Comparison of ENCODE assay signal across 22 cellular contexts in the genomic region with DNA sequence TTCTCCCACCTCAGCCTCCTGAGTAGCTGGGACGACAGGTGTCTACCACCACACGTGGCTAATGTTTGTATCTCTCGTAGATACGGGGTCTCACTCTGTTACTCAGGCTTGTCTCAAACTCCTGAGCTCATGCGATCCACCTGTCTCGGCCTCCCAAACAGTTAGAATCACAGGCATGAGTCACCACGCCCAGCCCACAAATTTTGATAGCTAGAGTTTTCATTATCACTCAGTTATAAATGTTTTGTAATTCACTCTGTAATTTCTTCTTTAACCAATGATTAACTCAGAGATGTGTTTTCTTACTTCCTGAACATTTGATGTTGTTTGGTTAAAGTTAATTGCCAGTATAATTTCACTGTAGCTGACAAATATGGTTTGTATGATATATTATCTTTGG.
DNase-seq lines count a peak whose midpoint lies in the region; FAIRE-seq and TF ChIP-seq lines count a peak whose summit lies in the region.
"Had no signal": no experiment of that assay in that cellular context is flagged by ENCODE, and none has a peak within 500 bp of the region (broad histone marks: within the 10 kb centered on the region; RNA-seq: fewer than 3 reads in every experiment).

No MANE protein-coding gene starts in this region.

- H3K4me3 ChIP-seq in H1 (ENCODE audit: extremely low read depth in 1 of 4, insufficient read depth in 2 of 4, low read depth in 3 of 4, low read length in 4 of 4) = no peak overlapping the region
- no peak overlapping the region for H3K4me3 ChIP-seq in trophoblast cell (ENCODE audit: low read depth, low read length)
- no peak overlapping the region for H3K4me3 ChIP-seq in transverse colon
- H3K4me3 ChIP-seq: A549; BLaER1 treated with 17β-estradiol and CSF1 and Interleukin-3, amounts not matched to agents 10 nM and 100 nM had no signal

- H3K18ac ChIP-seq in H1 (ENCODE audit: extremely low read depth, low read length) (no peak overlapping the region), trophoblast cell (ENCODE audit: low read length) (no peak overlapping the region)

- no peaks in the 10 kb centered on the region for H3K79me2 ChIP-seq in H1 (ENCODE audit: control insufficient read depth in 1 of 2, insufficient read depth in 2 of 2, low read length in 2 of 2)
- no peaks in the 10 kb centered on the region for H3K79me2 ChIP-seq in trophoblast cell (ENCODE audit: control insufficient read depth, insufficient read depth, low read length, poor library complexity)

- no peak for TF ChIP-seq POLR2A in H1 (IDR thresholded peaks at IDR 0.05; ENCODE audit: control extremely low read depth in 1 of 2, low read depth in 2 of 2, low read length in 2 of 2)
- TF ChIP-seq POLR2A in transverse colon (IDR thresholded peaks at IDR 0.05) = no peak

- no peak overlapping the region for H3K56ac ChIP-seq in H1 (replicated peaks; ENCODE audit: insufficient read length, low read depth, low read length)

- POLR2A ChIA-PET in H1 (lab: Charles Lee; ENCODE audit: partially characterized antibody) = no interaction called here

- H3K4me2 ChIP-seq in H1 (ENCODE audit: insufficient read depth in 1 of 2, low read depth in 2 of 2, low read length in 2 of 2) (no peak overlapping the region), trophoblast cell (ENCODE audit: low read length) (no peak overlapping the region)
- H3K4me2 ChIP-seq: A549; BLaER1 treated with 17β-estradiol and CSF1 and Interleukin-3, amounts not matched to agents 10 nM and 100 nM had no signal

- no peak overlapping the region for H2AFZ ChIP-seq in H1 (ENCODE audit: low read length)
- H2AFZ ChIP-seq in trophoblast cell (ENCODE audit: insufficient read depth, low read length, poor library complexity) = no peak overlapping the region

- H4K5ac ChIP-seq in H1 (ENCODE audit: insufficient read length, low read depth, low read length) = no peak overlapping the region

- H4K8ac ChIP-seq in H1 (ENCODE audit: extremely low read depth, insufficient read depth, low read length) = no peak overlapping the region
- H4K8ac ChIP-seq in trophoblast cell (ENCODE audit: low read depth, low read length) = no peak overlapping the region

- no peak for TF ChIP-seq EP300 in H1 (IDR thresholded peaks at IDR 0.05; ENCODE audit: borderline replicate concordance in 1 of 2, low read depth in 2 of 2, low read length in 2 of 2)
- no peak for TF ChIP-seq EP300 in transverse colon (IDR thresholded peaks at IDR 0.05; ENCODE audit: low read depth)

- FAIRE-seq in H1 (lab: Jason Lieb, UNC) = no peak
- FAIRE-seq: A549, GM12891, GM18507 had no signal

- CTCF ChIA-PET in H1 (lab: Charles Lee; ENCODE audit: partially characterized antibody) = interaction anchor here (0.8 to 0.9 kb wide), 2 partner anchors 58 to 96 kb away, joined by 3 read pairs; no protein-coding TSS in a partner anchor

- H3K4me1 ChIP-seq in H1 (replicated peaks in 1 of 4; ENCODE audit: control insufficient read depth in 3 of 4, insufficient read depth in 4 of 4, low read length in 3 of 4) = peaks cover 1 to 8% (median 6%) of the 10 kb centered on the region in 4 experiments; a peak in 5 of 7 replicates
- H3K4me1 ChIP-seq in trophoblast cell (ENCODE audit: control insufficient read depth in 1 of 2, insufficient read depth in 2 of 2, low read length in 2 of 2) = peaks cover 26 to 32% of the 10 kb centered on the region in 2 experiments
- peaks cover 0 to 4% (median 0%) of the 10 kb centered on the region in 4 donors for H3K4me1 ChIP-seq in transverse colon
- H3K4me1 ChIP-seq: A549, BE2C had no signal

- H3K27ac ChIP-seq in VCaP (peak overlapping the region; percentile 10; the same call in 1 of the 2 replicates), H1 (ENCODE audit: low read depth, low read length) (no peak overlapping the region), trophoblast cell (ENCODE audit: low read depth, low read length) (no peak overlapping the region), transverse colon (no peak overlapping the region)
- H3K27ac ChIP-seq: A549; BLaER1 treated with 17β-estradiol and CSF1 and Interleukin-3, amounts not matched to agents 10 nM and 100 nM had no signal

- H4K12ac ChIP-seq in trophoblast cell (ENCODE audit: low read depth, low read length) = no peak overlapping the region

- H3K23ac ChIP-seq in H1 (ENCODE audit: insufficient read length) (no peak overlapping the region), trophoblast cell (ENCODE audit: low read length) (no peak overlapping the region)

- no peak overlapping the region for H3K4ac ChIP-seq in H1 (replicated peaks; ENCODE audit: insufficient read length, low read depth, low read length)
- no peak overlapping the region for H3K4ac ChIP-seq in trophoblast cell (ENCODE audit: low read depth, low read length)

- H2BK12ac ChIP-seq in H1 (ENCODE audit: low read depth, low read length) = 0 out of 2 replicates have a peak overlapping the region, but pooled peaks have one; percentile 39
- H2BK12ac ChIP-seq in trophoblast cell (ENCODE audit: low read length) = peak overlapping the region; percentile 11

- no peak overlapping the region for H2BK120ac ChIP-seq in H1 (replicated peaks; ENCODE audit: low read depth, low read length)
- no peak overlapping the region for H2BK120ac ChIP-seq in trophoblast cell (ENCODE audit: insufficient read depth, low read length, poor library complexity)

- DNase-seq in H1 (ENCODE audit: low read depth in 1 of 2, low spot score in 2 of 2) = no peak
- no peak for DNase-seq in trophoblast cell
- peak; percentile 47 for DNase-seq in transverse colon
- no peak for DNase-seq in T-helper 2 cell
- no peak for DNase-seq in HCEC 1CT
- no peak for DNase-seq in nucleus accumbens (lab: John Stamatoyannopoulos, UW)
- DNase-seq: 8988T; ACHN; AML-193; BE2C; CD4-positive, alpha-beta T cell; CD8-positive, alpha-beta memory T cell; DMS53; DMS79 treated with DMSO at 0.1 percent for 48 hours; GF-D8; GOT3; H7 had no signal

- 93% methylated on average over 7 of the region's 7 CpGs; no CpG with 5 or more reads in 1 of the 2 experiments for WGBS in H1 (ENCODE audit: extremely low coverage in 1 of 2, insufficient coverage in 1 of 2, insufficient read length in 1 of 2, insufficient replicate concordance in 2 of 2, low coverage in 1 of 2, low lambda C conversion rate in 2 of 2, missing lambda C conversion rate in 1 of 2), 2 experiments
- no CpG with 5 or more reads among the region's 7 CpGs for WGBS in trophoblast cell (ENCODE audit: extremely low coverage, insufficient coverage, insufficient read length)
- WGBS in transverse colon (ENCODE audit: low coverage in 1 of 2), 2 donors = 52 to 59% methylated on average over 3 to 7 of the region's 7 CpGs

- H3K23me2 ChIP-seq in H1 (ENCODE audit: low read depth, low read length) = no peaks in the 10 kb centered on the region

- H3K36me3 ChIP-seq in H1 (ENCODE audit: control insufficient read depth in 2 of 4, insufficient read depth in 4 of 4, low read length in 3 of 4) = no peaks in the 10 kb centered on the region
- H3K36me3 ChIP-seq in trophoblast cell (ENCODE audit: control insufficient read depth in 1 of 2, insufficient read depth in 2 of 2, low read length in 2 of 2) = no peaks in the 10 kb centered on the region
- H3K36me3 ChIP-seq in transverse colon = no peaks in the 10 kb centered on the region
- H3K36me3 ChIP-seq: BE2C; BLaER1 treated with 17β-estradiol and CSF1 and Interleukin-3, amounts not matched to agents 10 nM and 100 nM had no signal

- TF ChIP-seq CTCF in VCaP (conservative IDR thresholded peaks at IDR 0.05) = no peak
- no peak for TF ChIP-seq CTCF in H1 (IDR thresholded peaks at IDR 0.05; ENCODE audit: control extremely low read depth in 1 of 3, insufficient read depth in 1 of 3, low read depth in 1 of 3, low read length in 3 of 3)
- TF ChIP-seq CTCF in transverse colon (IDR thresholded peaks at IDR 0.05) = no peak

- no peak for TF ChIP-seq RAD21 in H1 (IDR thresholded peaks at IDR 0.05 in 1 of 2, conservative IDR thresholded peaks at IDR 0.05 in 1 of 2; ENCODE audit: low read depth in 2 of 2, low read length in 2 of 2)

- no peaks in the 10 kb centered on the region for H3K27me3 ChIP-seq in H1 (replicated peaks in 1 of 4; ENCODE audit: control insufficient read depth in 3 of 4, extremely low read depth in 1 of 4, insufficient read depth in 3 of 4, low read length in 3 of 4)
- H3K27me3 ChIP-seq in trophoblast cell (ENCODE audit: insufficient read depth, low read length) = no peaks in the 10 kb centered on the region
- H3K27me3 ChIP-seq in transverse colon = peaks cover 5% of the 10 kb centered on the region
- H3K27me3 ChIP-seq: BE2C; BLaER1 treated with 17β-estradiol and CSF1 and Interleukin-3, amounts not matched to agents 10 nM and 100 nM had no signal

- H3K14ac ChIP-seq in H1 (ENCODE audit: insufficient read length) (no peak overlapping the region), trophoblast cell (ENCODE audit: low read length) (no peak overlapping the region)

- intact Hi-C loops in transverse colon (cut with DNase I; ENCODE audit: low total_unique reads) = no loop called here

- no peak overlapping the region for H2BK20ac ChIP-seq in H1 (ENCODE audit: low read length)

- in situ Hi-C loops in transverse colon (cut with MboI; ENCODE audit: low pct_ligation_motif_present in 1 of 4, low pct_unique_long_range_greater_than_20kb in 1 of 4, low sequenced_read_pairs in 3 of 4) = no loop called here

- H3K9me3 ChIP-seq in H1 (ENCODE audit: insufficient read depth in 2 of 2, low read depth in 1 of 2, low read length in 1 of 2) = no peaks in the 10 kb centered on the region
- H3K9me3 ChIP-seq in trophoblast cell (ENCODE audit: insufficient read depth, low read depth, low read length) = peaks cover 3% of the 10 kb centered on the region
- no peaks in the 10 kb centered on the region for H3K9me3 ChIP-seq in transverse colon
- H3K9me3 ChIP-seq: A549; BE2C; BLaER1 treated with 17β-estradiol and CSF1 and Interleukin-3, amounts not matched to agents 10 nM and 100 nM had no signal

- no peaks in the 10 kb centered on the region for H4K20me1 ChIP-seq in H1 (replicated peaks in 1 of 2; ENCODE audit: control insufficient read depth in 1 of 2, insufficient read depth in 2 of 2, low read length in 2 of 2)
- H4K20me1 ChIP-seq: BLaER1 treated with 17β-estradiol and CSF1 and Interleukin-3, amounts not matched to agents 10 nM and 100 nM had no signal

- H3K79me1 ChIP-seq in H1 (ENCODE audit: low read depth, low read length) = no peaks in the 10 kb centered on the region
- H3K79me1 ChIP-seq in trophoblast cell (ENCODE audit: low read length) = peaks cover 25% of the 10 kb centered on the region

- H3K9ac ChIP-seq in H1 (replicated peaks in 1 of 4; ENCODE audit: extremely low read depth in 1 of 4, low read depth in 3 of 4, low read length in 3 of 4) (no peak overlapping the region), trophoblast cell (ENCODE audit: low read length) (no peak overlapping the region)
- H3K9ac ChIP-seq: BLaER1 treated with 17β-estradiol and CSF1 and Interleukin-3, amounts not matched to agents 10 nM and 100 nM had no signal

- H2AK5ac ChIP-seq in H1 (ENCODE audit: low read depth, low read length) (no peak overlapping the region), trophoblast cell (ENCODE audit: low read length) (no peak overlapping the region)

- no peak overlapping the region for H2BK15ac ChIP-seq in H1 (ENCODE audit: low read length)

- H4K91ac ChIP-seq in H1 (replicated peaks; ENCODE audit: insufficient read length, low read length) (no peak overlapping the region), trophoblast cell (ENCODE audit: low read depth, low read length) (no peak overlapping the region)

- no peak overlapping the region for H2BK5ac ChIP-seq in H1 (ENCODE audit: low read depth, low read length)
- H2BK5ac ChIP-seq in trophoblast cell (ENCODE audit: low read depth, low read length, poor library complexity) = no peak overlapping the region
